Comparison of ENCODE assay signal across 30 cellular contexts in the genomic region with DNA sequence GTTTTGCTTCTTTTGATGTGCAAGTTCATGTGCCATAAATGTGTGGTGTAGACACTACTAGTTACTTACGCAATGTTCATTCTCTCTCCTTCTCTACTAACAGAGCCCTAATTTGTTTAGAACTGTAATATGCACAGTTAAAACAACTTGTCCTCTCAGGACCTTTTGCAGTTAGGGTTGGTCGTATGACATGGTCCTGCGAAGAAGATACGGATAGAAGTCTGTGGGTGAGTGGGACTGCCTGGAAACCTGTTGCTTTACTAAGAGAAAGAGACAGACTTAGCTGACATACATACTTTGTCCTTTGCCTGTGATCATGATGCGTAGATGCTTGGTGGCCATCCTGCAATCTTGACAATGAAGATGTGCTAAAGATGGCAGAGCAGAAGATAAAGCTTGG.
"Had no signal": no experiment of that assay in that cellular context is flagged by ENCODE, and none has a peak within 500 bp of the region (broad histone marks: within the 10 kb centered on the region; RNA-seq: fewer than 3 reads in every experiment).

No MANE protein-coding gene starts in this region.

- H3K4me1 ChIP-seq: breast epithelium, SJSA1 had no signal

- H3K27me3 Mint-ChIP-seq: activated CD4-positive, alpha-beta T cell treated with anti-CD3 and anti-CD28 coated beads, Interleukin-2, amount 10 ng/mL, durations not matched to agents 24 days and 14 days; activated CD8-positive, alpha-beta T cell treated with anti-CD3 and anti-CD28 coated beads for 36 hours; activated naive CD8-positive, alpha-beta T cell treated with anti-CD3 and anti-CD28 coated beads for 36 hours; activated T-helper 17 cell treated with anti-CD3 and anti-CD28 coated beads, Interleukin-2, amount 50 U/mL, for 72 hours had no signal

- ATAC-seq: activated CD8-positive, alpha-beta T cell treated with anti-CD3 and anti-CD28 coated beads for 36 hours; activated T-cell treated with anti-CD3 and anti-CD28 coated beads, Interleukin-2, amount 50 U/mL, for 72 hours; activated T-helper 17 cell treated with anti-CD3 and anti-CD28 coated beads, Interleukin-2, amount 50 U/mL, for 72 hours had no signal

- H3K4me1 Mint-ChIP-seq: activated CD4-positive, alpha-beta T cell treated with anti-CD3 and anti-CD28 coated beads, Interleukin-2, amount 10 ng/mL, durations not matched to agents 24 days and 14 days; activated naive CD8-positive, alpha-beta T cell treated with anti-CD3 and anti-CD28 coated beads for 36 hours; activated T-helper 17 cell treated with anti-CD3 and anti-CD28 coated beads, Interleukin-2, amount 50 U/mL, for 72 hours had no signal

- H3K4me2 ChIP-seq: SK-N-SH had no signal

- H3K4me3 Mint-ChIP-seq: activated CD4-positive, alpha-beta T cell treated with anti-CD3 and anti-CD28 coated beads, Interleukin-2, amount 10 ng/mL, durations not matched to agents 24 days and 14 days; activated CD8-positive, alpha-beta T cell treated with anti-CD3 and anti-CD28 coated beads for 36 hours; activated naive CD8-positive, alpha-beta T cell treated with anti-CD3 and anti-CD28 coated beads for 36 hours; activated T-cell treated with anti-CD3 and anti-CD28 coated beads, Interleukin-2, amount 50 U/mL, for 72 hours; activated T-helper 17 cell treated with anti-CD3 and anti-CD28 coated beads, Interleukin-2, amount 50 U/mL, for 72 hours; T-helper 1 cell treated with Interleukin-12 subunit alpha and Interleukin-12 subunit beta and Interleukin-4 antibody, amounts not matched to agents 30 μg/mL and 1 μg/mL, for 36 hours; T-helper 2 cell treated with Interferon-gamma antibody and Interleukin-4, amounts not matched to agents 5 μg/mL and 100 μg/mL, for 36 hours had no signal

- H3K27me3 ChIP-seq: breast epithelium, Peyer's patch, SJSA1 had no signal

- H3K36me3 ChIP-seq: breast epithelium had no signal

- H3K27ac ChIP-seq: breast epithelium, Peyer's patch, SJSA1 had no signal

- H3K4me3 ChIP-seq: breast epithelium, Peyer's patch, SJSA1 had no signal

- H3K27ac Mint-ChIP-seq: activated CD4-positive, alpha-beta T cell treated with anti-CD3 and anti-CD28 coated beads, Interleukin-2, amount 10 ng/mL, durations not matched to agents 24 days and 14 days; activated CD8-positive, alpha-beta T cell treated with anti-CD3 and anti-CD28 coated beads for 36 hours; activated naive CD8-positive, alpha-beta T cell treated with anti-CD3 and anti-CD28 coated beads for 36 hours; activated T-cell treated with anti-CD3 and anti-CD28 coated beads, Interleukin-2, amount 50 U/mL, for 72 hours; activated T-helper 17 cell treated with anti-CD3 and anti-CD28 coated beads, Interleukin-2, amount 50 U/mL, for 72 hours; T-helper 1 cell treated with Interleukin-12 subunit alpha and Interleukin-12 subunit beta and Interleukin-4 antibody, amounts not matched to agents 30 μg/mL and 1 μg/mL, for 36 hours; T-helper 2 cell treated with Interferon-gamma antibody and Interleukin-4, amounts not matched to agents 5 μg/mL and 100 μg/mL, for 36 hours had no signal

- H3K9me3 ChIP-seq: SK-N-SH had no signal

- DNase-seq: activated CD4-positive, alpha-beta T cell treated with anti-CD3 and anti-CD28 coated beads, Interleukin-2, amount 10 ng/mL, durations not matched to agents 24 days and 14 days; activated CD4-positive, alpha-beta T cell treated with anti-CD3 and anti-CD28 coated beads, Interleukin-2, amount 50 U/mL, for 4 hours; activated CD8-positive, alpha-beta T cell treated with anti-CD3 and anti-CD28 coated beads for 36 hours; activated effector memory CD4-positive, alpha-beta T cell treated with anti-CD3 and anti-CD28 coated beads, Interleukin-2, amount 50 U/mL, for 16 hours; activated naive CD4-positive, alpha-beta T cell; activated naive CD4-positive, alpha-beta T cell treated with anti-CD3 and anti-CD28 coated beads, Interleukin-2, amount 50 U/mL, for 16 hours; activated naive CD8-positive, alpha-beta T cell treated with anti-CD3 and anti-CD28 coated beads for 36 hours; activated T-cell treated with anti-CD3 and anti-CD28 coated beads, Interleukin-2, amount 50 U/mL, for 1 hour; activated T-cell treated with anti-CD3 and anti-CD28 coated beads, Interleukin-2, amount 50 U/mL, for 72 hours; amniotic stem cell; aorta; MM.1S; MV-4-11; NCI-H1092; NCI-H1436 treated with DMSO at 0.1 percent for 48 hours; NCI-H1694 treated with DMSO at 0.1 percent for 48 hours; NCI-H2029; NCI-H345; NCI-H524 treated with DMSO at 0.1 percent for 48 hours; NK-92 treated with Interleukin-12 subunit alpha and Interleukin-12 subunit beta, amount 100 ng/mL, for 24 hours; Peyer's patch; RPMI8226; SHP77 treated with DMSO at 0.1 percent for 48 hours; SK-N-SH had no signal

- H3K9ac ChIP-seq: SK-N-SH had no signal

- FAIRE-seq: TTC549 had no signal
